In genomic region chr6:26103141-26103769, GRCh38 we compare ENCODE assay signal across 1 cellular context.
TF ChIP-seq lines count a peak whose summit lies in the region.

No MANE protein-coding gene starts in this region.

TF ChIP-seq in K562, 482 proteins besides CTCF, POLR2A, EP300 and RAD21 (continued from another document):
- TF ChIP-seq CHD7 (IDR thresholded peaks at IDR 0.05; ENCODE audit: low read depth, low read length) (no peak), FOS (IDR thresholded peaks at IDR 0.05; ENCODE audit: extremely low read depth, insufficient read length) (peak; percentile 34), PML (IDR thresholded peaks at IDR 0.05; ENCODE audit: low read length) (no peak), RCOR1 (IDR thresholded peaks at IDR 0.05; ENCODE audit: borderline replicate concordance in 1 of 2, low read depth in 2 of 2, low read length in 2 of 2) (no peak), PATZ1 (CRISPR knock-in tag; IDR thresholded peaks at IDR 0.05; ENCODE audit: borderline replicate concordance) (no peak), ZFP1 (CRISPR knock-in tag; IDR thresholded peaks at IDR 0.05) (no peak)
